Comparison of ENCODE assay signal across 15 cellular contexts in the genomic region with DNA sequence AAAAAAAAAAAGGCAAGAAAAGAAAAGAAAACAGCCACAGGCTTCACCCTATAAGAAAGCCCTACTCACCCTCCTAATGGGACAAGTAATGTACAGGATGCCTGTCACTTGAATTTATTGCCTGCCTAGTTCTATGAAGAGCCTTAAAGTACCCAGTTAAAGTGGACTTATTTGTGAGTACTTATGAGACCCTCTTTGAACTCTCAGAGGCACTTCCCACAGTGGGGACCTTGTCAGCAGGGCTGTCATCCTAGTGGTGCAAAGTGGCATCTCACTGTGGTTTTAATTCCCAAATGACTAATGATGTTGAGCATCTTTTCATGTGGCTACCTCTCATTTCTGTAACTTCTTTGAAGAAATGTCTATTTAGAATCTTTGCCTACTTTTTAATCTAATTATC. TPM values are rescaled to one million over a fixed set of nuclear protein-coding genes. Genes with fewer than 3 reads are reported as not detected.
DNase-seq lines count a peak whose midpoint lies in the region; ATAC-seq and TF ChIP-seq lines count a peak whose summit lies in the region.
"Had no signal": no experiment of that assay in that cellular context is flagged by ENCODE, and none has a peak within 500 bp of the region (broad histone marks: within the 10 kb centered on the region; RNA-seq: fewer than 3 reads in every experiment).

No MANE protein-coding gene starts in this region.

- DNase-seq in CD4-positive, alpha-beta T cell: no peak
- DNase-seq in PC-9: no peak
- DNase-seq in fibroblast of villous mesenchyme (ENCODE audit: low read depth): no peak
- no peak for DNase-seq in CD8-positive, alpha-beta T cell
- no peak for DNase-seq in NOMO-1 treated with dmso at 0.1 percent for 144 hours (lab: John Stamatoyannopoulos, UW; ENCODE audit: unreplicated experiment)
- DNase-seq: activated naive CD4-positive, alpha-beta T cell treated with anti-CD3 and anti-CD28 coated beads, Interleukin-2, amount 10 ng/mL, durations not matched to agents 7 days and 5 days; CD8-positive, alpha-beta memory T cell; NK-92 treated with Interleukin-12 subunit alpha and Interleukin-12 subunit beta, amount 100 ng/mL, for 24 hours; occipital lobe had no signal

- no peak overlapping the region for H2AFZ ChIP-seq in PC-9

- H3K4me2 ChIP-seq in PC-9: no peak overlapping the region

- H3K27me3 Mint-ChIP-seq in CD4-positive, alpha-beta T cell: no peaks in the 10 kb centered on the region
- H3K27me3 Mint-ChIP-seq in CD8-positive, alpha-beta T cell (ENCODE audit: low read depth): peaks cover 2% of the 10 kb centered on the region
- H3K27me3 Mint-ChIP-seq: CD8-positive, alpha-beta memory T cell had no signal

- H3K4me3 ChIP-seq in PC-9 (no peak overlapping the region), fibroblast of villous mesenchyme (ENCODE audit: low read depth, low read length) (no peak overlapping the region)
- no peak overlapping the region for H3K4me3 ChIP-seq in CD8-positive, alpha-beta T cell (ENCODE audit: low read depth, low read length)
- H3K4me3 ChIP-seq: SJSA1, skin epidermis had no signal

- 0 out of 2 replicates have a peak, but pooled peaks cover 3% of the 10 kb centered on the region for H3K4me1 ChIP-seq in PC-9 (replicated peaks; ENCODE audit: insufficient read depth)
- H3K4me1 ChIP-seq in CD8-positive, alpha-beta T cell (ENCODE audit: insufficient read depth, low read length): no peaks in the 10 kb centered on the region
- H3K4me1 ChIP-seq: SJSA1 had no signal

- no peak overlapping the region for H3K4me3 Mint-ChIP-seq in CD4-positive, alpha-beta T cell
- no peak overlapping the region for H3K4me3 Mint-ChIP-seq in CD8-positive, alpha-beta T cell
- H3K4me3 Mint-ChIP-seq: activated naive CD4-positive, alpha-beta T cell treated with anti-CD3 and anti-CD28 coated beads, Interleukin-2, amount 10 ng/mL, durations not matched to agents 7 days and 5 days; CD8-positive, alpha-beta memory T cell had no signal

- H3K36me3 Mint-ChIP-seq in CD4-positive, alpha-beta T cell (ENCODE audit: low read depth): no peaks in the 10 kb centered on the region
- H3K36me3 Mint-ChIP-seq in CD8-positive, alpha-beta T cell: no peaks in the 10 kb centered on the region
- H3K36me3 Mint-ChIP-seq: activated naive CD4-positive, alpha-beta T cell treated with anti-CD3 and anti-CD28 coated beads, Interleukin-2, amount 10 ng/mL, durations not matched to agents 7 days and 5 days; CD8-positive, alpha-beta memory T cell had no signal

- H3K27me3 ChIP-seq in CD4-positive, alpha-beta T cell (ENCODE audit: control insufficient read depth, insufficient read depth, low read length): no peaks in the 10 kb centered on the region
- H3K27me3 ChIP-seq in PC-9 (ENCODE audit: insufficient read depth, low read depth): no peaks in the 10 kb centered on the region
- H3K27me3 ChIP-seq in CD8-positive, alpha-beta T cell (ENCODE audit: insufficient read depth, low read length): no peaks in the 10 kb centered on the region
- H3K27me3 ChIP-seq: SJSA1 had no signal

- H3K27ac Mint-ChIP-seq in CD4-positive, alpha-beta T cell: no peak overlapping the region
- no peak overlapping the region for H3K27ac Mint-ChIP-seq in CD8-positive, alpha-beta T cell
- H3K27ac Mint-ChIP-seq: activated naive CD4-positive, alpha-beta T cell treated with anti-CD3 and anti-CD28 coated beads, Interleukin-2, amount 10 ng/mL, durations not matched to agents 7 days and 5 days; CD8-positive, alpha-beta memory T cell had no signal

- H3K9me3 ChIP-seq in CD4-positive, alpha-beta T cell (ENCODE audit: control insufficient read depth, low read length): no peaks in the 10 kb centered on the region
- H3K9me3 ChIP-seq in PC-9 (ENCODE audit: insufficient read depth, low read depth): 0 out of 2 replicates have a peak, but pooled peaks cover 2% of the 10 kb centered on the region
- H3K9me3 ChIP-seq in CD8-positive, alpha-beta T cell (ENCODE audit: low read length): no peaks in the 10 kb centered on the region
- H3K9me3 ChIP-seq: SJSA1 had no signal

- H3K36me3 ChIP-seq in PC-9 (ENCODE audit: low read depth): no peaks in the 10 kb centered on the region
- H3K36me3 ChIP-seq in CD8-positive, alpha-beta T cell (ENCODE audit: insufficient read depth, low read length): no peaks in the 10 kb centered on the region
- H3K36me3 ChIP-seq: SJSA1 had no signal

- no peaks in the 10 kb centered on the region for H4K20me1 ChIP-seq in PC-9 (ENCODE audit: insufficient read depth)

- peaks cover 9% of the 10 kb centered on the region for H3K4me1 Mint-ChIP-seq in CD4-positive, alpha-beta T cell (ENCODE audit: low read depth)
- H3K4me1 Mint-ChIP-seq in CD8-positive, alpha-beta T cell (ENCODE audit: low read depth): no peaks in the 10 kb centered on the region
- H3K4me1 Mint-ChIP-seq: CD8-positive, alpha-beta memory T cell had no signal

- no TSS peak for BruUV-seq in PC-9 (replicated peaks; lab: Mats Ljungman, UMichigan)

- POLR2A ChIA-PET in CD4-positive, alpha-beta T cell (lab: Charles Lee): no interaction called here
- POLR2A ChIA-PET in PC-9 (lab: Charles Lee; ENCODE audit: unreplicated experiment): no interaction called here
- POLR2A ChIA-PET in CD8-positive, alpha-beta T cell (lab: Charles Lee): no interaction called here

- no peak overlapping the region for H3K27ac ChIP-seq in CD4-positive, alpha-beta T cell (ENCODE audit: low read depth, low read length)
- no peak overlapping the region for H3K27ac ChIP-seq in PC-9
- no peak overlapping the region for H3K27ac ChIP-seq in CD8-positive, alpha-beta T cell (ENCODE audit: low read depth, low read length)
- H3K27ac ChIP-seq: SJSA1, skin epidermis had no signal

- TF ChIP-seq CTCF in CD4-positive, alpha-beta T cell (IDR thresholded peaks at IDR 0.05): no peak
- peak; percentile 13 for TF ChIP-seq CTCF in GM12873 (IDR thresholded peaks at IDR 0.05; ENCODE audit: insufficient read depth, low read depth, low read length, missing control alignments)
- peak; percentile 43; the same call in 1 of the 2 replicates for TF ChIP-seq CTCF in PC-9 (conservative IDR thresholded peaks at IDR 0.05)
- TF ChIP-seq CTCF in fibroblast of villous mesenchyme (IDR thresholded peaks at IDR 0.05; ENCODE audit: insufficient read depth, low read depth, low read length): peak; percentile 24
- no peak for TF ChIP-seq CTCF in CD8-positive, alpha-beta T cell (IDR thresholded peaks at IDR 0.05)

- CTCF ChIA-PET in CD4-positive, alpha-beta T cell (lab: Charles Lee): interaction anchor here (0.7 kb wide), 2 partner anchors 14 to 103 kb away, joined by 3 to 4 read pairs; no protein-coding TSS in a partner anchor
- CTCF ChIA-PET in PC-9 (lab: Charles Lee): interaction anchor here (0.7 kb wide), 1 partner anchor 207 kb away, joined by 6 read pairs; no protein-coding TSS in a partner anchor
- CTCF ChIA-PET in CD8-positive, alpha-beta T cell (lab: Charles Lee): interaction anchor here (0.6 to 8.4 kb wide), 3 partner anchors 193 to 449 kb away, joined by 3 to 75 read pairs (median 4); no protein-coding TSS in a partner anchor

- no peaks in the 10 kb centered on the region for H3K79me2 ChIP-seq in PC-9 (ENCODE audit: low read depth)

- H3K9me3 Mint-ChIP-seq in CD4-positive, alpha-beta T cell: no peaks in the 10 kb centered on the region
- no peaks in the 10 kb centered on the region for H3K9me3 Mint-ChIP-seq in CD8-positive, alpha-beta T cell
- H3K9me3 Mint-ChIP-seq: activated naive CD4-positive, alpha-beta T cell treated with anti-CD3 and anti-CD28 coated beads, Interleukin-2, amount 10 ng/mL, durations not matched to agents 7 days and 5 days had no signal

- ATAC-seq in CD4-positive, alpha-beta T cell (ENCODE audit: poor library complexity): peak; percentile 34
- ATAC-seq in CD8-positive, alpha-beta T cell: no peak
- ATAC-seq in HG03135 (IDR thresholded peaks at IDR 0.05; ENCODE audit: unreplicated experiment): no peak
- ATAC-seq: esophagus mucosa had no signal

- intact Hi-C loops in CD4-positive, alpha-beta T cell (cut with DNase I, micrococcal nuclease): loop anchor here in 1 of 2 experiments (2.0 to 5.0 kb wide), 2 partner anchors 103 to 452 kb away; no protein-coding TSS in a partner anchor
- intact Hi-C loops in PC-9 (cut with micrococcal nuclease; ENCODE audit: unreplicated experiment): loop anchor here (10.0 kb wide), 1 partner anchor 349 kb away; no protein-coding TSS in a partner anchor
- intact Hi-C loops in CD8-positive, alpha-beta T cell (cut with DNase I, micrococcal nuclease): no loop called here

- H3K9me2 ChIP-seq in PC-9 (ENCODE audit: insufficient read depth): no peaks in the 10 kb centered on the region

- H3F3A ChIP-seq in PC-9 (ENCODE audit: insufficient read depth, low read depth): no peaks in the 10 kb centered on the region

RNA-seq across cellular contexts. Expression of a gene that starts 41.8 kb away (rescaled TPM):
- not detected for total RNA-seq in CD4-positive, alpha-beta T cell
- 13.4 and 16.5 TPM in 2 replicates for total RNA-seq in PC-9 (2021)
- not detected in 2 replicates for total RNA-seq in fibroblast of villous mesenchyme
- total RNA-seq in CD8-positive, alpha-beta T cell: not detected
- total RNA-seq: CD8-positive, alpha-beta memory T cell; cerebellum; SJSA1 had no signal

Comparison
In these comparisons a context has a peak if more than half of its experiments do, and no peak if none do; other contexts are left out.
1. CTCF ChIP-seq: peak in GM12873 (single experiment), PC-9 (single experiment) and fibroblast of villous mesenchyme (single experiment); none in CD4-positive, alpha-beta T cell (single experiment) and CD8-positive, alpha-beta T cell (single experiment).
2. RNA of a gene that starts 41.8 kb away (total RNA-seq): 13.4 to 16.5 TPM in PC-9; not detected in CD4-positive, alpha-beta T cell, not detected in fibroblast of villous mesenchyme and not detected in CD8-positive, alpha-beta T cell; every median in the first group is over 10 times any median in the second.